ENCODE assay signal across 1 cellular context in the genomic region with DNA sequence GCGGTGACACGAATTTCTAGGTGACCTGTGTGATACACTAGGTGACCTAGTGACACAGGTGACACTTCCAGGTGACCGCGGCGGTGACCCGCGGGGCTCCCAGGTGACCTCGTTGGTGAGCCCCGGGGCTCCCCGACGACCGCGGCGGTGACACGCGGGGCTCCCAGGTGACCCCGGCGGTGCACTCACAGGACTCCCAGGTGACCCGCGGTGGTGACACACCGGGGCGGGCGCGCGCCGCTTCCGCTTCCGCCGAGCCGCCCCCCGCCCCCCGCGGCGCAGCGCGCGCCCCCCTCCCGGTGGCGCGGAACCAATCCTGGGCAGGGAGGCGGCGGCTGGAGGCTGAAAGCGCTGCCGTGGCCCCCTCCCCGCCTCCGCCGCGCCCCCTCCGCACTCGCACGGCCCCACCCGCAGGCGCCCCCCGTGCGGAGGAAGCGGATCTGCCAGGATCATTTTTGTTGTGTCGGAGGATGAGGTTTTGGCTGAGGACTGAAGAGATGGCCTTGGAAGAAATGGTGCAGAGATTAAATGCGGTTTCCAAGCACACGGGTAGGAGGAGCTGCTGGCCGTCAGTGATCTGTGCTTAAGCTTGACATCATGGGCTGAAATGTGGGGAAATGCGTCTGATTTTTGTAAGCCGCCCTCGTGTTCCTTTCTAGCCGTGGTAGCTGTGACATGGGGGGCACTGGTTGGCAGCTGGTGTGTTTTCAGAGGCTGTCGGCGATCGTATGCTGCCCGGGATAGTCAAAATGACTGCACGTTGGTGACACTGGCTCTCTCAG.
TF ChIP-seq lines count a peak whose summit lies in the region.

A gene with protein sequence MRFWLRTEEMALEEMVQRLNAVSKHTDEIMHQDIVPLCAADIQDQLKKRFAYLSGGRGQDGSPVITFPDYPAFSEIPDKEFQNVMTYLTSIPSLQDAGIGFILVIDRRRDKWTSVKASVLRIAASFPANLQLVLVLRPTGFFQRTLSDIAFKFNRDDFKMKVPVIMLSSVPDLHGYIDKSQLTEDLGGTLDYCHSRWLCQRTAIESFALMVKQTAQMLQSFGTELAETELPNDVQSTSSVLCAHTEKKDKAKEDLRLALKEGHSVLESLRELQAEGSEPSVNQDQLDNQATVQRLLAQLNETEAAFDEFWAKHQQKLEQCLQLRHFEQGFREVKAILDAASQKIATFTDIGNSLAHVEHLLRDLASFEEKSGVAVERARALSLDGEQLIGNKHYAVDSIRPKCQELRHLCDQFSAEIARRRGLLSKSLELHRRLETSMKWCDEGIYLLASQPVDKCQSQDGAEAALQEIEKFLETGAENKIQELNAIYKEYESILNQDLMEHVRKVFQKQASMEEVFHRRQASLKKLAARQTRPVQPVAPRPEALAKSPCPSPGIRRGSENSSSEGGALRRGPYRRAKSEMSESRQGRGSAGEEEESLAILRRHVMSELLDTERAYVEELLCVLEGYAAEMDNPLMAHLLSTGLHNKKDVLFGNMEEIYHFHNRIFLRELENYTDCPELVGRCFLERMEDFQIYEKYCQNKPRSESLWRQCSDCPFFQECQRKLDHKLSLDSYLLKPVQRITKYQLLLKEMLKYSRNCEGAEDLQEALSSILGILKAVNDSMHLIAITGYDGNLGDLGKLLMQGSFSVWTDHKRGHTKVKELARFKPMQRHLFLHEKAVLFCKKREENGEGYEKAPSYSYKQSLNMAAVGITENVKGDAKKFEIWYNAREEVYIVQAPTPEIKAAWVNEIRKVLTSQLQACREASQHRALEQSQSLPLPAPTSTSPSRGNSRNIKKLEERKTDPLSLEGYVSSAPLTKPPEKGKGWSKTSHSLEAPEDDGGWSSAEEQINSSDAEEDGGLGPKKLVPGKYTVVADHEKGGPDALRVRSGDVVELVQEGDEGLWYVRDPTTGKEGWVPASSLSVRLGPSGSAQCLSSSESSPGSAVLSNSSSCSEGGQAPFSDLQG (plus strand): TSS at position 305 of the 782 bp plus-strand sequence. CDS start 166 bp downstream, at position 471.

TF ChIP-seq in A549, 52 proteins besides CTCF, POLR2A, EP300 and RAD21:
- TF ChIP-seq CHD2 (IDR thresholded peaks at IDR 0.05; ENCODE audit: low read length, partially characterized antibody) (no peak), GATA3 (IDR thresholded peaks at IDR 0.05; ENCODE audit: borderline replicate concordance) (no peak), SREBF2 (IDR thresholded peaks at IDR 0.05) (no peak), E2F6 (IDR thresholded peaks at IDR 0.05; ENCODE audit: borderline replicate concordance, low read depth) (no peak), EHMT2 (IDR thresholded peaks at IDR 0.05; ENCODE audit: low read depth) (no peak), JUN (IDR thresholded peaks at IDR 0.05) (no peak), NFE2L2 (conservative IDR thresholded peaks at IDR 0.05; ENCODE audit: low read length) (no peak), NR3C1 (IDR thresholded peaks at IDR 0.05) (no peak), PHF8 (IDR thresholded peaks at IDR 0.05; ENCODE audit: borderline replicate concordance, low read depth) (no peak), BHLHE40 (IDR thresholded peaks at IDR 0.05; ENCODE audit: low read depth, low read length) (no peak), ATOH8 (CRISPR knock-in tag; IDR thresholded peaks at IDR 0.05; ENCODE audit: low read depth) (no peak), TFCP2L1 (CRISPR knock-in tag; IDR thresholded peaks at IDR 0.05) (no peak), ZNF302 (CRISPR knock-in tag; IDR thresholded peaks at IDR 0.05) (no peak), MAFK (IDR thresholded peaks at IDR 0.05; ENCODE audit: partially characterized antibody) (no peak), HOXB13 (CRISPR knock-in tag; IDR thresholded peaks at IDR 0.05; ENCODE audit: low read depth) (no peak), RFX5 (IDR thresholded peaks at IDR 0.05) (no peak)
